25 cellular contexts compared by ENCODE assay signal in the genomic region with DNA sequence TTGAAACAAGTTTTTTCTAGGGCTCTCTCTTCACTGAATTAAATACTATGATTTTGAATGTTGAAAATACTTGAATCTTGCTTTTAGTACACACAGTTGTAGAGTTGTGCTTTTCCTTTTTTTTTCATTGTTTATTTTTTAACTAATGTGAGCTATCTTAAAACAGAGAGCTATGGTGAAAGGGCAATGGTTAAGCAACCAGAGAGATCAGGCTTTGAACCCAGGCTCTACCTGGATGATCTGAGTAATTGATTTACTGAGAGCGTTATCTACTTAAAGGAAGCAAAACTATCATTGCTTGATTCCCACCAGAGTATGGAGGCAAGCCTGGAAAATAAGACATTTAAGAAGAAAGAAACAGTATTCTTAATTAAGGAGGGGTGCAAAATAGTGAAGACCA.
"Had no signal": no experiment of that assay in that cellular context is flagged by ENCODE, and none has a peak within 500 bp of the region (broad histone marks: within the 10 kb centered on the region; RNA-seq: fewer than 3 reads in every experiment).

No MANE protein-coding gene starts in this region.

- DNase-seq: hypothalamus; immature natural killer cell; kidney; midbrain; mucosa of descending colon; naive thymus-derived CD4-positive, alpha-beta T cell; ovary; right cardiac atrium; sigmoid colon; stimulated activated CD4-positive, alpha-beta T cell treated with anti-CD3 and anti-CD28 coated beads, Interleukin-1b, Interleukin-23, amount 100 ng/mL, for 48 hours; stimulated activated CD4-positive, alpha-beta T cell treated with anti-CD3 and anti-CD28 coated beads, Interleukin-2, amount 100 ng/mL, for 48 hours; stimulated activated CD4-positive, alpha-beta T cell treated with anti-CD3 and anti-CD28 coated beads, Interleukin-4, amount 100 ng/mL, for 4 hours; stimulated activated CD8-positive, alpha-beta memory T cell treated with anti-CD3 and anti-CD28 coated beads, Interleukin-4, amount 100 ng/mL, for 48 hours; stimulated activated naive CD4-positive, alpha-beta T cell treated with Interleukin-2 at 50 U/mL for 16 hours; stimulated activated naive CD8-positive, alpha-beta T cell treated with anti-CD3 and anti-CD28 coated beads, Interleukin-15, amount 100 ng/mL, for 72 hours; testis; thyroid gland; transverse colon; upper lobe of left lung had no signal

- ATAC-seq: naive thymus-derived CD4-positive, alpha-beta T cell; natural killer cell treated with Interleukin-12 subunit alpha and Interleukin-12 subunit beta and Interleukin-15 and Interleukin-18, amount 100 ng/mL, for 72 hours; right cardiac atrium; stimulated activated memory B cell treated with anti-CD40 and anti-IgM and Interleukin-4, amounts not matched to agents 10 μg/mL and 1 μg/mL and 100 μg/mL, for 72 hours; stimulated activated naive CD8-positive, alpha-beta T cell treated with anti-CD3 and anti-CD28 coated beads, Interleukin-15, amount 100 ng/mL, for 72 hours had no signal

- H3K27ac ChIP-seq: ovary, testis, upper lobe of left lung, vagina had no signal

- H3K4me3 ChIP-seq: lung, mucosa of descending colon, ovary, sigmoid colon, smooth muscle cell, testis, thyroid gland, transverse colon, upper lobe of left lung, vagina had no signal

- H3K27me3 ChIP-seq: ovary, sigmoid colon, testis, thyroid gland, transverse colon, upper lobe of left lung, vagina had no signal

- H3K9me3 ChIP-seq: mucosa of descending colon, ovary, sigmoid colon, testis, thyroid gland, transverse colon, upper lobe of left lung, vagina had no signal

- H3K36me3 ChIP-seq: ovary, sigmoid colon, thyroid gland, transverse colon, upper lobe of left lung, vagina had no signal

- FAIRE-seq: islet of Langerhans, kidney had no signal
